ENCODE assay signal across 18 cellular contexts in the genomic region with DNA sequence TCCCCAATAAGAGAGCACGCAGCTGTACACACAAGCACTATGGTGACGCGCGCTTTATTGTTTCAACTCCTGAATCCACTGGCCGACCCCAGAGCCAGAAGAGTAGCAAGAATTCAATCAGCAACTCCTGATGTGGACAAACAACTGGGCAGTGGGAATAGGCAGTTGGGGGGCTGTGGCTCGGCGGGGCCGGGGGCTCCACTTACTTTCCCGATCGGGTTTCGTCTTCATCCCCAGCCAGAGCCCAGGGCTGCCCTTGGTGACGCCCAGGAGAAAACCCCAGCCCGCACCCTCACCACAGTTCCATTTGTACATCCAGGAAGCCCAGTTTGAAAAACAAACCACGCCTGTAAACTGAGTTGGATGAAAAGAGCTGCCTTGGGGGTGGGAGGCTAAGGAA. TPM values are rescaled to one million over a fixed set of nuclear protein-coding genes. Genes with fewer than 3 reads are reported as not detected.
DNase-seq lines count a peak whose midpoint lies in the region; ATAC-seq and TF ChIP-seq lines count a peak whose summit lies in the region.
"Had no signal": no experiment of that assay in that cellular context is flagged by ENCODE, and none has a peak within 500 bp of the region (broad histone marks: within the 10 kb centered on the region; RNA-seq: fewer than 3 reads in every experiment).

No MANE protein-coding gene starts in this region.

- no peak overlapping the region for H3K9ac ChIP-seq in endodermal cell (ENCODE audit: extremely low read depth, low read length, poor library complexity, severe bottlenecking)

- no peak overlapping the region for H3K4me2 ChIP-seq in osteoblast (ENCODE audit: insufficient read depth, low read length)

- peak; percentile 32 for DNase-seq in COLO668 (lab: John Stamatoyannopoulos, UW; ENCODE audit: unreplicated experiment)
- DNase-seq in NB4 (ENCODE audit: low read depth), result no peak
- no peak for DNase-seq in endodermal cell
- peak; percentile 65 for DNase-seq in osteoblast (ENCODE audit: insufficient read length, low spot score, missing footprints)
- no peak for DNase-seq in activated CD4-positive, CD25-positive, alpha-beta regulatory T cell treated with anti-CD3 and anti-CD28 coated beads, Interleukin-2, amount 50 U/mL, for 72 hours
- DNase-seq in NCI-H446 (lab: John Stamatoyannopoulos, UW), result no peak
- DNase-seq in C1 segment of cervical spinal cord (lab: John Stamatoyannopoulos, UW), result no peak
- DNase-seq: ACHN; AML-193; CD4-positive, alpha-beta T cell; GF-D8; IMR-90; Kasumi-1; NCI-H187; NCI-H345; NCI-H69; NK-92 treated with Interleukin-12 subunit alpha and Interleukin-12 subunit beta, amount 100 ng/mL, for 24 hours had no signal

- 96 to 100% methylated on average over 8 to 14 of the region's 14 CpGs for WGBS in endodermal cell (ENCODE audit: insufficient coverage in 1 of 2, insufficient read length in 1 of 2), 2 experiments

- H3K9me3 Mint-ChIP-seq in endodermal cell, result no peaks in the 10 kb centered on the region
- H3K9me3 Mint-ChIP-seq: CD4-positive, alpha-beta T cell had no signal

- H3K27ac Mint-ChIP-seq in endodermal cell, result peak overlapping the region; percentile 84
- H3K27ac Mint-ChIP-seq: CD4-positive, alpha-beta T cell had no signal

- no peaks in the 10 kb centered on the region for H3K4me1 Mint-ChIP-seq in endodermal cell

- H3K9me3 ChIP-seq in endodermal cell (ENCODE audit: control insufficient read depth, low read length) (no peaks in the 10 kb centered on the region), osteoblast (ENCODE audit: low read depth, low read length) (no peaks in the 10 kb centered on the region)

- H3K4me3 ChIP-seq in NB4 (ENCODE audit: low read depth, low read length) (no peak overlapping the region), endodermal cell (ENCODE audit: low read length) (no peak overlapping the region), osteoblast (ENCODE audit: insufficient read depth, low read length) (no peak overlapping the region)

- H3K4me3 Mint-ChIP-seq in endodermal cell, result no peak overlapping the region
- H3K4me3 Mint-ChIP-seq: CD4-positive, alpha-beta T cell had no signal

- peaks cover 36% of the 10 kb centered on the region for H3K79me2 ChIP-seq in osteoblast (ENCODE audit: insufficient read depth, low read length)

- peaks cover 9% of the 10 kb centered on the region for H4K20me1 ChIP-seq in osteoblast (ENCODE audit: insufficient read depth, low read length)

- TF ChIP-seq CTCF in NB4 (IDR thresholded peaks at IDR 0.05; ENCODE audit: low read depth, low read length) (no peak), endodermal cell (conservative IDR thresholded peaks at IDR 0.05) (no peak), osteoblast (IDR thresholded peaks at IDR 0.05; ENCODE audit: extremely low read depth, low read depth, low read length) (no peak)

- no peak overlapping the region for H2AFZ ChIP-seq in osteoblast (ENCODE audit: low read length)

- H3K36me3 ChIP-seq in endodermal cell (ENCODE audit: control insufficient read depth, insufficient read depth, low read length) (peaks cover 85% of the 10 kb centered on the region), osteoblast (ENCODE audit: insufficient read depth, low read length) (peaks cover 86% of the 10 kb centered on the region)

- TF ChIP-seq POLR2A in NB4 (IDR thresholded peaks at IDR 0.05; ENCODE audit: extremely low read depth, insufficient read length), result peak; percentile 7

- H3K27me3 Mint-ChIP-seq in endodermal cell (ENCODE audit: insufficient read depth), result no peaks in the 10 kb centered on the region
- H3K27me3 Mint-ChIP-seq: CD4-positive, alpha-beta T cell had no signal

- no peak for ATAC-seq in GM21526 (IDR thresholded peaks at IDR 0.05; ENCODE audit: low FRiP score, unreplicated experiment)

- peaks cover 77% of the 10 kb centered on the region for H3K36me3 Mint-ChIP-seq in endodermal cell (ENCODE audit: low read depth)

- H3K27me3 ChIP-seq in endodermal cell (ENCODE audit: control insufficient read depth, insufficient read depth, low read length, poor library complexity, severe bottlenecking) (no peaks in the 10 kb centered on the region), osteoblast (ENCODE audit: insufficient read depth, low read length) (no peaks in the 10 kb centered on the region)

- H3K4me1 ChIP-seq in endodermal cell (ENCODE audit: control insufficient read depth, insufficient read depth, low read length) (no peaks in the 10 kb centered on the region), osteoblast (ENCODE audit: insufficient read depth, low read length) (no peaks in the 10 kb centered on the region)

- H3K27ac ChIP-seq in endodermal cell (ENCODE audit: low read depth, low read length) (no peak overlapping the region), osteoblast (ENCODE audit: low read depth, low read length) (no peak overlapping the region)

RNA-seq across cellular contexts. Expression of gene RAC1, which starts 34.8 kb away (rescaled TPM):
- total RNA-seq in endodermal cell (100 to 1,000 TPM; 236 to 238 TPM), osteoblast (55.4 and 55.7 TPM in 2 replicates)
- 221 TPM for polyA plus RNA-seq in endodermal cell (2013, experiment 1 of 2)
- polyA plus RNA-seq in endodermal cell (2013, experiment 2 of 2), result 214 TPM

RNA-seq across cellular contexts. Expression of gene DAGLB, which starts 38.7 kb away (rescaled TPM):
- total RNA-seq in endodermal cell (10 to 100 TPM; 22.7 to 24.5 TPM), osteoblast (17.1 and 17.4 TPM in 2 replicates)
- 22.6 TPM for polyA plus RNA-seq in endodermal cell (2013, experiment 1 of 2)
- polyA plus RNA-seq in endodermal cell (2013, experiment 2 of 2), result 17.2 TPM

Comparison
In these comparisons a context has a peak if more than half of its experiments do, and no peak if none do; other contexts are left out.
1. DNase-seq: peak in COLO668 (single experiment) and osteoblast (single experiment); none in NB4 (single experiment), endodermal cell (single experiment), activated CD4-positive, CD25-positive, alpha-beta regulatory T cell treated with anti-CD3 and anti-CD28 coated beads, Interleukin-2, amount 50 U/mL, for 72 hours (single experiment), NCI-H446 (0 of 2) and C1 segment of cervical spinal cord (0 of 14).